20 cellular contexts compared by ENCODE assay signal in genomic region chr11:76185511-76185910, GRCh38. TPM values are rescaled to one million over a fixed set of nuclear protein-coding genes. Genes with fewer than 3 reads are reported as not detected.
DNase-seq lines count a peak whose midpoint lies in the region; ATAC-seq and TF ChIP-seq lines count a peak whose summit lies in the region.
"Had no signal": no experiment of that assay in that cellular context is flagged by ENCODE, and none has a peak within 500 bp of the region (broad histone marks: within the 10 kb centered on the region; RNA-seq: fewer than 3 reads in every experiment).

No MANE protein-coding gene starts in this region.

- peaks cover 34% of the 10 kb centered on the region for H3K4me1 Mint-ChIP-seq in glutamatergic neuron (ENCODE audit: low read depth, unreplicated experiment)
- no peaks in the 10 kb centered on the region for H3K4me1 Mint-ChIP-seq in stimulated activated naive B cell treated with anti-CD40 and anti-IgM and Interleukin-4, amounts not matched to agents 10 μg/mL and 1 μg/mL and 100 μg/mL, for 72 hours
- no peaks in the 10 kb centered on the region for H3K4me1 Mint-ChIP-seq in T-helper 2 cell treated with Interferon-gamma antibody and Interleukin-4, amounts not matched to agents 5 μg/mL and 100 μg/mL, for 36 hours (ENCODE audit: low read depth)
- H3K4me1 Mint-ChIP-seq: activated B cell treated with CpG ODN at 0.5 μM for 24 hours; activated naive CD4-positive, alpha-beta T cell treated with anti-CD3 and anti-CD28 coated beads, Interleukin-2, amount 50 U/mL, for 24 hours; CD4-positive, CD25-positive, alpha-beta regulatory T cell; stimulated activated memory B cell treated with anti-CD40 and anti-IgM and Interleukin-4, amounts not matched to agents 10 μg/mL and 1 μg/mL and 100 μg/mL, for 72 hours had no signal

- no peak for TF ChIP-seq CTCF in WERI-Rb-1 (IDR thresholded peaks at IDR 0.05; ENCODE audit: low read depth, low read length)
- no peak for TF ChIP-seq CTCF in glutamatergic neuron (IDR thresholded peaks at IDR 0.05; ENCODE audit: partially characterized antibody, unreplicated experiment)

- H3K4me1 ChIP-seq in muscle layer of colon (ENCODE audit: insufficient read depth, low read length): peaks cover 6% of the 10 kb centered on the region

- no peak overlapping the region for H3K4me3 ChIP-seq in WERI-Rb-1 (ENCODE audit: low read depth, low read length)
- no peak overlapping the region for H3K4me3 ChIP-seq in muscle layer of colon (ENCODE audit: low read depth in 1 of 2, low read length in 2 of 2)

- H3K27ac ChIP-seq in WERI-Rb-1 (peak overlapping the region; percentile 62), muscle layer of colon (ENCODE audit: low read depth, low read length) (peak overlapping the region; percentile 41)

- peaks cover 9% of the 10 kb centered on the region for H3K9me3 Mint-ChIP-seq in glutamatergic neuron (ENCODE audit: unreplicated experiment)
- H3K9me3 Mint-ChIP-seq in stimulated activated naive B cell treated with anti-CD40 and anti-IgM and Interleukin-4, amounts not matched to agents 10 μg/mL and 1 μg/mL and 100 μg/mL, for 72 hours: no peaks in the 10 kb centered on the region
- H3K9me3 Mint-ChIP-seq in T-helper 2 cell treated with Interferon-gamma antibody and Interleukin-4, amounts not matched to agents 5 μg/mL and 100 μg/mL, for 36 hours: no peaks in the 10 kb centered on the region
- H3K9me3 Mint-ChIP-seq: activated B cell treated with CpG ODN at 0.5 μM for 24 hours; activated naive CD4-positive, alpha-beta T cell treated with anti-CD3 and anti-CD28 coated beads, Interleukin-2, amount 50 U/mL, for 24 hours; activated T-cell treated with anti-CD3 and anti-CD28 coated beads, Interleukin-2, amount 50 U/mL, for 4 hours; CD4-positive, CD25-positive, alpha-beta regulatory T cell; stimulated activated memory B cell treated with anti-CD40 and anti-IgM and Interleukin-4, amounts not matched to agents 10 μg/mL and 1 μg/mL and 100 μg/mL, for 72 hours had no signal

- peak overlapping the region; percentile 91 for H3K27ac Mint-ChIP-seq in glutamatergic neuron (ENCODE audit: unreplicated experiment)
- peak overlapping the region; percentile 32 for H3K27ac Mint-ChIP-seq in stimulated activated naive B cell treated with anti-CD40 and anti-IgM and Interleukin-4, amounts not matched to agents 10 μg/mL and 1 μg/mL and 100 μg/mL, for 72 hours
- H3K27ac Mint-ChIP-seq in T-helper 2 cell treated with Interferon-gamma antibody and Interleukin-4, amounts not matched to agents 5 μg/mL and 100 μg/mL, for 36 hours: no peak overlapping the region
- H3K27ac Mint-ChIP-seq: activated B cell treated with CpG ODN at 0.5 μM for 24 hours; activated CD8-positive, alpha-beta T cell treated with anti-CD3 and anti-CD28 coated beads, Interleukin-2, amount 10 ng/mL, durations not matched to agents 7 days and 5 days; activated naive CD4-positive, alpha-beta T cell treated with anti-CD3 and anti-CD28 coated beads, Interleukin-2, amount 50 U/mL, for 24 hours; CD4-positive, CD25-positive, alpha-beta regulatory T cell; stimulated activated memory B cell treated with anti-CD40 and anti-IgM and Interleukin-4, amounts not matched to agents 10 μg/mL and 1 μg/mL and 100 μg/mL, for 72 hours had no signal

- H3K4me3 Mint-ChIP-seq in glutamatergic neuron (ENCODE audit: unreplicated experiment): peak overlapping the region; percentile 67
- H3K4me3 Mint-ChIP-seq in stimulated activated naive B cell treated with anti-CD40 and anti-IgM and Interleukin-4, amounts not matched to agents 10 μg/mL and 1 μg/mL and 100 μg/mL, for 72 hours: no peak overlapping the region
- no peak overlapping the region for H3K4me3 Mint-ChIP-seq in T-helper 2 cell treated with Interferon-gamma antibody and Interleukin-4, amounts not matched to agents 5 μg/mL and 100 μg/mL, for 36 hours
- H3K4me3 Mint-ChIP-seq: activated B cell treated with CpG ODN at 0.5 μM for 24 hours; activated CD8-positive, alpha-beta T cell treated with anti-CD3 and anti-CD28 coated beads, Interleukin-2, amount 10 ng/mL, durations not matched to agents 7 days and 5 days; activated naive CD4-positive, alpha-beta T cell treated with anti-CD3 and anti-CD28 coated beads, Interleukin-2, amount 50 U/mL, for 24 hours; activated T-cell treated with anti-CD3 and anti-CD28 coated beads, Interleukin-2, amount 50 U/mL, for 4 hours; stimulated activated memory B cell treated with anti-CD40 and anti-IgM and Interleukin-4, amounts not matched to agents 10 μg/mL and 1 μg/mL and 100 μg/mL, for 72 hours had no signal

- H3K9me3 ChIP-seq in WERI-Rb-1 (ENCODE audit: severe bottlenecking) (no peaks in the 10 kb centered on the region), muscle layer of colon (ENCODE audit: low read length) (no peaks in the 10 kb centered on the region)

- no peak for DNase-seq in WERI-Rb-1
- DNase-seq in glutamatergic neuron: no peak
- DNase-seq in stimulated activated naive B cell treated with anti-CD40 and anti-IgM and Interleukin-4, amounts not matched to agents 10 μg/mL and 1 μg/mL and 100 μg/mL, for 72 hours: no peak
- no peak for DNase-seq in T-helper 2 cell treated with Interferon-gamma antibody and Interleukin-4, amounts not matched to agents 5 μg/mL and 100 μg/mL, for 36 hours (ENCODE audit: low spot score)
- DNase-seq in NCI-H526 treated with DMSO at 0.1 percent for 48 hours (lab: John Stamatoyannopoulos, UW): no peak
- DNase-seq: ACHN; activated B cell treated with CpG ODN at 0.5 μM for 24 hours; activated CD8-positive, alpha-beta T cell treated with anti-CD3 and anti-CD28 coated beads, Interleukin-2, amount 10 ng/mL, durations not matched to agents 7 days and 5 days; activated T-cell treated with anti-CD3 and anti-CD28 coated beads, Interleukin-2, amount 50 U/mL, for 4 hours; CD4-positive, CD25-positive, alpha-beta regulatory T cell; DMS153; Karpas-422; NCI-H526; SHP77; T-helper 2 cell had no signal

- no peak overlapping the region for H3K9ac ChIP-seq in muscle layer of colon (ENCODE audit: low read length)

- H3K36me3 ChIP-seq in WERI-Rb-1 (no peaks in the 10 kb centered on the region), muscle layer of colon (ENCODE audit: insufficient read depth, low read length) (no peaks in the 10 kb centered on the region)

- H3K27me3 ChIP-seq in WERI-Rb-1 (ENCODE audit: insufficient read depth, low read depth, severe bottlenecking) (no peaks in the 10 kb centered on the region), muscle layer of colon (ENCODE audit: control insufficient read depth in 1 of 2, insufficient read depth in 2 of 2, low read length in 2 of 2) (no peaks in the 10 kb centered on the region)

- no peaks in the 10 kb centered on the region for H3K36me3 Mint-ChIP-seq in glutamatergic neuron (ENCODE audit: unreplicated experiment)
- H3K36me3 Mint-ChIP-seq in stimulated activated naive B cell treated with anti-CD40 and anti-IgM and Interleukin-4, amounts not matched to agents 10 μg/mL and 1 μg/mL and 100 μg/mL, for 72 hours: no peaks in the 10 kb centered on the region
- H3K36me3 Mint-ChIP-seq in T-helper 2 cell treated with Interferon-gamma antibody and Interleukin-4, amounts not matched to agents 5 μg/mL and 100 μg/mL, for 36 hours (ENCODE audit: low read depth): no peaks in the 10 kb centered on the region
- H3K36me3 Mint-ChIP-seq: activated naive CD4-positive, alpha-beta T cell treated with anti-CD3 and anti-CD28 coated beads, Interleukin-2, amount 50 U/mL, for 24 hours; CD4-positive, CD25-positive, alpha-beta regulatory T cell; stimulated activated memory B cell treated with anti-CD40 and anti-IgM and Interleukin-4, amounts not matched to agents 10 μg/mL and 1 μg/mL and 100 μg/mL, for 72 hours had no signal

- H3K27me3 Mint-ChIP-seq in glutamatergic neuron (ENCODE audit: unreplicated experiment): peaks cover 7% of the 10 kb centered on the region
- H3K27me3 Mint-ChIP-seq in stimulated activated naive B cell treated with anti-CD40 and anti-IgM and Interleukin-4, amounts not matched to agents 10 μg/mL and 1 μg/mL and 100 μg/mL, for 72 hours: peaks cover 7 to 13% of the 10 kb centered on the region in 2 donors
- no peaks in the 10 kb centered on the region for H3K27me3 Mint-ChIP-seq in T-helper 2 cell treated with Interferon-gamma antibody and Interleukin-4, amounts not matched to agents 5 μg/mL and 100 μg/mL, for 36 hours (ENCODE audit: low read depth)
- H3K27me3 Mint-ChIP-seq: activated naive CD4-positive, alpha-beta T cell treated with anti-CD3 and anti-CD28 coated beads, Interleukin-2, amount 50 U/mL, for 24 hours; CD4-positive, CD25-positive, alpha-beta regulatory T cell had no signal

- no peak for ATAC-seq in stimulated activated naive B cell treated with anti-CD40 and anti-IgM and Interleukin-4, amounts not matched to agents 10 μg/mL and 1 μg/mL and 100 μg/mL, for 72 hours (replicated peaks)
- ATAC-seq in GM18873 (IDR thresholded peaks at IDR 0.05; ENCODE audit: low FRiP score, unreplicated experiment) (no peak), HG03442 (IDR thresholded peaks at IDR 0.05; ENCODE audit: unreplicated experiment) (no peak)
- ATAC-seq: activated CD8-positive, alpha-beta T cell treated with anti-CD3 and anti-CD28 coated beads, Interleukin-2, amount 10 ng/mL, durations not matched to agents 7 days and 5 days; activated T-cell treated with anti-CD3 and anti-CD28 coated beads, Interleukin-2, amount 50 U/mL, for 4 hours; stimulated activated memory B cell treated with anti-CD40 and anti-IgM and Interleukin-4, amounts not matched to agents 10 μg/mL and 1 μg/mL and 100 μg/mL, for 72 hours had no signal

RNA-seq across cellular contexts. Expression of gene WNT11, which starts 20.8 kb away (rescaled TPM):
- total RNA-seq in glutamatergic neuron (ENCODE audit: unreplicated experiment): 0.37 TPM
- total RNA-seq: CD4-positive, CD25-positive, alpha-beta regulatory T cell had no signal
